In the genomic region with DNA sequence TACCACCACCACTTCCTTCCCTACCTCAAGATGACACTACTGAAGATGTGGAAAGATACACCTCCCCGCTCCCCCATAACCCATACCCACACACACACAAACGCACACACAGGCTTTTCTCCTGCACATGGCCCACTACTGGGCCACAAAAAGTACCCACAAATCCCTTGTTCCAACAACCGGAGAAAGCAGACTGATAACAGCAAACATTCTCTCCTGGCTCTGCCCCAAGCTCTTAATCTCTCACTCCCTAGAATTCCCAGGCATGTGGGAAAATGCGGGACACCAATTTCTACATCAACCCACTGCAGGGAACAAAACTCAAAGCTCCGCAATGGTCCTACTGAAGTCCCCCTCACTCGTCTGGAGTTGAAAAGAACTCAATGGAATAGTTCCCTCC, we compare ENCODE assay signal across 1 cellular context.
TF ChIP-seq lines count a peak whose summit lies in the region.

No MANE protein-coding gene starts in this region.

TF ChIP-seq in H1, 55 proteins besides CTCF, POLR2A, EP300 and RAD21 (continued from another document):
- TF ChIP-seq BCL11A (IDR thresholded peaks at IDR 0.05; ENCODE audit: low read depth in 2 of 2, low read length in 2 of 2), result no peak
